8 cellular contexts compared by ENCODE assay signal in genomic region chr9:4983541-4984165, GRCh38. TPM values are rescaled to one million over a fixed set of nuclear protein-coding genes. Genes with fewer than 3 reads are reported as not detected.
DNase-seq lines count a peak whose midpoint lies in the region; ATAC-seq and TF ChIP-seq lines count a peak whose summit lies in the region.

No MANE protein-coding gene starts in this region.

- peaks cover 4% of the 10 kb centered on the region; the same call in 1 of the 2 replicates for H3K4me1 ChIP-seq in iPS-20b (ENCODE audit: insufficient read depth, low read length)

- no peaks in the 10 kb centered on the region for H3K27me3 Mint-ChIP-seq in activated CD8-positive, alpha-beta memory T cell treated with anti-CD3 and anti-CD28 coated beads, Interleukin-2, amount 10 ng/mL, durations not matched to agents 7 days and 5 days
- H3K27me3 Mint-ChIP-seq in WTC11 (ENCODE audit: low read depth), result peaks cover 15% of the 10 kb centered on the region

- H3K36me3 Mint-ChIP-seq in activated CD8-positive, alpha-beta memory T cell treated with anti-CD3 and anti-CD28 coated beads, Interleukin-2, amount 10 ng/mL, durations not matched to agents 7 days and 5 days, result peaks cover 7% of the 10 kb centered on the region
- no peaks in the 10 kb centered on the region for H3K36me3 Mint-ChIP-seq in WTC11

- no peak for ATAC-seq in activated CD8-positive, alpha-beta memory T cell treated with anti-CD3 and anti-CD28 coated beads, Interleukin-2, amount 10 ng/mL, durations not matched to agents 7 days and 5 days
- ATAC-seq in WTC11, result no peak

- no peak for DNase-seq in activated CD8-positive, alpha-beta memory T cell treated with anti-CD3 and anti-CD28 coated beads, Interleukin-2, amount 10 ng/mL, durations not matched to agents 7 days and 5 days
- DNase-seq in activated CD8-positive, alpha-beta memory T cell treated with anti-CD3 and anti-CD28 coated beads, Interleukin-2, amount 50 U/mL, for 4 hours, result no peak
- no peak for DNase-seq in WTC11 (ENCODE audit: low spot score)
- no peak for DNase-seq in D341Med (ENCODE audit: low spot score)
- no peak for DNase-seq in NCI-H2227 (lab: John Stamatoyannopoulos, UW; ENCODE audit: unreplicated experiment)
- no peak for DNase-seq in NCI-H2171 treated with DMSO at 0.1 percent for 48 hours (lab: John Stamatoyannopoulos, UW)

- H3K4me3 Mint-ChIP-seq in activated CD8-positive, alpha-beta memory T cell treated with anti-CD3 and anti-CD28 coated beads, Interleukin-2, amount 10 ng/mL, durations not matched to agents 7 days and 5 days, result peak overlapping the region; percentile 88
- H3K4me3 Mint-ChIP-seq in WTC11, result peak overlapping the region; percentile 92

- no peaks in the 10 kb centered on the region for H3K9me3 Mint-ChIP-seq in activated CD8-positive, alpha-beta memory T cell treated with anti-CD3 and anti-CD28 coated beads, Interleukin-2, amount 10 ng/mL, durations not matched to agents 7 days and 5 days (ENCODE audit: low read depth)
- H3K9me3 Mint-ChIP-seq in WTC11, result no peaks in the 10 kb centered on the region

- TF ChIP-seq CTCF in WTC11 (IDR thresholded peaks at IDR 0.05), result no peak

- no peak overlapping the region for H3K27ac ChIP-seq in iPS-20b (ENCODE audit: low read length)
- peak overlapping the region; percentile 88 for H3K27ac ChIP-seq in temporal lobe (ENCODE audit: low read depth, low read length)

- POLR2A ChIA-PET in WTC11 (lab: Charles Lee), result no interaction called here

- CTCF ChIA-PET in activated CD8-positive, alpha-beta memory T cell treated with anti-CD3 and anti-CD28 coated beads, Interleukin-2, amount 10 ng/mL, durations not matched to agents 7 days and 5 days (lab: Charles Lee), result interaction anchor here (1.0 to 2.0 kb wide), 3 partner anchors 10 to 453 kb away, joined by 3 to 7 read pairs (median 4); no protein-coding TSS in a partner anchor
- CTCF ChIA-PET in WTC11 (lab: Charles Lee), result interaction anchor here (1.4 kb wide), 1 partner anchor 280 kb away, joined by 3 read pairs; no protein-coding TSS in a partner anchor

- H3K9me3 ChIP-seq in iPS-20b (ENCODE audit: insufficient read depth, low read depth, low read length), result no peaks in the 10 kb centered on the region

- peaks cover 42% of the 10 kb centered on the region for H3K27me3 ChIP-seq in iPS-20b (ENCODE audit: insufficient read depth, low read length)

- H3K9ac ChIP-seq in iPS-20b (ENCODE audit: low read depth, low read length), result peak overlapping the region; percentile 74; the same call in 1 of the 2 replicates

- H3K36me3 ChIP-seq in iPS-20b (ENCODE audit: insufficient read depth, low read depth, low read length), result no peaks in the 10 kb centered on the region

- H3K4me3 ChIP-seq in iPS-20b (ENCODE audit: low read length), result peak overlapping the region; percentile 74

- H3K27ac Mint-ChIP-seq in activated CD8-positive, alpha-beta memory T cell treated with anti-CD3 and anti-CD28 coated beads, Interleukin-2, amount 10 ng/mL, durations not matched to agents 7 days and 5 days, result peak overlapping the region; percentile 90
- H3K27ac Mint-ChIP-seq in WTC11, result no peak overlapping the region

- peaks cover 51% of the 10 kb centered on the region for H3K4me1 Mint-ChIP-seq in activated CD8-positive, alpha-beta memory T cell treated with anti-CD3 and anti-CD28 coated beads, Interleukin-2, amount 10 ng/mL, durations not matched to agents 7 days and 5 days
- peaks cover 16% of the 10 kb centered on the region for H3K4me1 Mint-ChIP-seq in WTC11

TF ChIP-seq in WTC11, 78 proteins besides CTCF, POLR2A, EP300 and RAD21:
- TF ChIP-seq CDX4 (CRISPR knock-in tag; IDR thresholded peaks at IDR 0.05; ENCODE audit: borderline replicate concordance) (no peak), USF2 (CRISPR knock-in tag; IDR thresholded peaks at IDR 0.05) (no peak), GABPB1 (CRISPR knock-in tag; IDR thresholded peaks at IDR 0.05) (no peak), ZMAT4 (CRISPR knock-in tag; IDR thresholded peaks at IDR 0.05) (no peak), NR2C2 (CRISPR knock-in tag; IDR thresholded peaks at IDR 0.05) (no peak), JAZF1 (CRISPR knock-in tag; IDR thresholded peaks at IDR 0.05) (no peak), ZNF317 (CRISPR knock-in tag; IDR thresholded peaks at IDR 0.05; ENCODE audit: borderline replicate concordance, low read depth) (no peak), SOX15 (CRISPR knock-in tag; IDR thresholded peaks at IDR 0.05) (no peak), NFYB (CRISPR knock-in tag; conservative IDR thresholded peaks at IDR 0.05; ENCODE audit: low read depth) (no peak), E2F1 (CRISPR knock-in tag; IDR thresholded peaks at IDR 0.05) (no peak), OVOL2 (CRISPR knock-in tag; IDR thresholded peaks at IDR 0.05; ENCODE audit: borderline replicate concordance) (no peak), ZSCAN18 (CRISPR knock-in tag; IDR thresholded peaks at IDR 0.05) (no peak), ZBTB21 (CRISPR knock-in tag; IDR thresholded peaks at IDR 0.05; ENCODE audit: borderline replicate concordance) (no peak), NR3C1 (CRISPR knock-in tag; conservative IDR thresholded peaks at IDR 0.05; ENCODE audit: low read depth) (no peak), NFE2L1 (CRISPR knock-in tag; IDR thresholded peaks at IDR 0.05) (no peak)

RNA-seq across cellular contexts. Expression of gene JAK2, which starts 1.4 kb away (rescaled TPM):
- total RNA-seq in activated CD8-positive, alpha-beta memory T cell treated with anti-CD3 and anti-CD28 coated beads, Interleukin-2, amount 10 ng/mL, durations not matched to agents 7 days and 5 days, result 10 to 100 TPM; 20.6 to 27.0 TPM
- total RNA-seq in WTC11 (2021) (2.0 to 3.3 TPM (median 2.4 TPM) in 3 replicates), temporal lobe (31.5 TPM)
